In the genomic region with DNA sequence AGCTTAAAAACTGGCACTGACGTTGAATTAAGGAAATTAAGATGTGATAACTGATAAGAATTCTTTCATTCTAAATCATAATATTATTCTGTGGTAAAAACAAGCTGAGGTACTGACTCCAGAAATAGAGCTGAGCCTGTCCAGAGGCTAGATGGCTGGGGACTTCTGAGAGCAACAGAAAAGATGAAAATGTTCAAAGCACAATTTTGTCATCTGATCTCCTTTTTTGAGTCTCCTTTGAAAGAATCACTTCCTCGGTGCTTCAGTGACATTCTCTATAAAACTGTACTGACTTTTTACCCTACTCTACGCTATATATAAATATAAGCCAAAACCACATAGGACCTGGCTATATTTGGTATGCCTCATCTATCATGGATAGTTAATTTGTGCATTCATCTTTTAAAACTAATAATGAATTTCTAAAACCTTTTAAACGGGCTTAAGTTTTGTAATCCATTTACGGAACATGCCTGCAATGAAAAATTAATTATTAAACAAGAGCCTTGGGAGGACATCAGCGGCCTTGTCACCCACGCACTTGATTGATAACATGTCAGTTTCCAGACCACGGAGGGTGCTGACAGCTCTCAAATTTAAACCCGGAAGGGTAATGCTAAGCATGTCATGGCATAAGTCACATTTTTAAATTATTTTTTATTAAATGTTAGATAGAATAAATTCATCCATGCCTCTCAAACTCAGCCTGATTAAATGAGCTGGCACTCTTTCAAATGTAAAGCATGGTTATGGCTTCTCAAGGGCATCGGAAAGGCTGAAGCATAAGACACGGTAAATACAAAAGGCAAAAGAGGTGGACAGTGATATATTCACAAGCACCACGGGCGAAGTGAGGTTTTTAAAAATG, we compare ENCODE assay signal across 8 cellular contexts.
DNase-seq lines count a peak whose midpoint lies in the region; ATAC-seq, FAIRE-seq and TF ChIP-seq lines count a peak whose summit lies in the region.

No MANE protein-coding gene starts in this region.

- peak; percentile 21 for ATAC-seq in GM18868 (IDR thresholded peaks at IDR 0.05; ENCODE audit: unreplicated experiment)
- peak; percentile 45 for ATAC-seq in HG02938 (IDR thresholded peaks at IDR 0.05; ENCODE audit: unreplicated experiment)

- 82% methylated on average over 13 of the region's 13 CpGs for WGBS in prostate gland

- no peaks in the 10 kb centered on the region for H3K4me1 Mint-ChIP-seq in astrocyte (ENCODE audit: low read depth, unreplicated experiment)
- H3K4me1 Mint-ChIP-seq in osteocyte (ENCODE audit: unreplicated experiment): peaks cover 22% of the 10 kb centered on the region
- no peaks in the 10 kb centered on the region for H3K4me1 Mint-ChIP-seq in activated CD4-positive, alpha-beta T cell treated with anti-CD3 and anti-CD28 coated beads, Interleukin-2, amount 10 ng/mL, durations not matched to agents 7 days and 5 days

- TF ChIP-seq POLR2A in prostate gland (IDR thresholded peaks at IDR 0.05): no peak

- H3K27me3 ChIP-seq in astrocyte (ENCODE audit: insufficient read depth, low read length): no peaks in the 10 kb centered on the region
- no peaks in the 10 kb centered on the region for H3K27me3 ChIP-seq in prostate gland (replicated peaks; ENCODE audit: insufficient read depth)

- H3K27me3 Mint-ChIP-seq in astrocyte (ENCODE audit: low read depth, unreplicated experiment): no peaks in the 10 kb centered on the region
- no peaks in the 10 kb centered on the region for H3K27me3 Mint-ChIP-seq in osteocyte (ENCODE audit: unreplicated experiment)
- no peaks in the 10 kb centered on the region for H3K27me3 Mint-ChIP-seq in activated CD4-positive, alpha-beta T cell treated with anti-CD3 and anti-CD28 coated beads, Interleukin-2, amount 10 ng/mL, durations not matched to agents 7 days and 5 days

- no peak for FAIRE-seq in astrocyte (lab: Jason Lieb, UNC)

- H3K4me2 ChIP-seq in astrocyte (ENCODE audit: low read length): peak overlapping the region; percentile 79

- no peak overlapping the region for H3K27ac Mint-ChIP-seq in astrocyte (ENCODE audit: unreplicated experiment)
- H3K27ac Mint-ChIP-seq in osteocyte (ENCODE audit: unreplicated experiment): peak overlapping the region; percentile 37
- no peak overlapping the region for H3K27ac Mint-ChIP-seq in activated CD4-positive, alpha-beta T cell treated with anti-CD3 and anti-CD28 coated beads, Interleukin-2, amount 10 ng/mL, durations not matched to agents 7 days and 5 days

- CTCF ChIA-PET in activated CD4-positive, alpha-beta T cell treated with anti-CD3 and anti-CD28 coated beads, Interleukin-2, amount 10 ng/mL, durations not matched to agents 7 days and 5 days (lab: Charles Lee): no interaction called here

- no peaks in the 10 kb centered on the region for H3K79me2 ChIP-seq in astrocyte (ENCODE audit: insufficient read depth, low read length)

- TF ChIP-seq CTCF in astrocyte (IDR thresholded peaks at IDR 0.05; ENCODE audit: insufficient read depth, low read depth, low read length): no peak
- no peak for TF ChIP-seq CTCF in osteocyte (IDR thresholded peaks at IDR 0.05)
- no peak for TF ChIP-seq CTCF in prostate gland (IDR thresholded peaks at IDR 0.05)

- peak overlapping the region; percentile 72 for H2AFZ ChIP-seq in astrocyte (ENCODE audit: low read depth, low read length)

- DNase-seq in astrocyte (ENCODE audit: low read depth) (no peak), osteocyte (ENCODE audit: extremely low spot score, unreplicated experiment) (no peak), D341Med (ENCODE audit: low spot score) (no peak), NCI-H1048 (lab: John Stamatoyannopoulos, UW) (no peak), prostate gland (ENCODE audit: low spot score) (no peak)
- DNase-seq in activated CD4-positive, alpha-beta T cell treated with anti-CD3 and anti-CD28 coated beads, Interleukin-2, amount 10 ng/mL, durations not matched to agents 7 days and 5 days: no peak

- H3K36me3 Mint-ChIP-seq in astrocyte (ENCODE audit: low read depth, unreplicated experiment) (no peaks in the 10 kb centered on the region), osteocyte (ENCODE audit: unreplicated experiment) (no peaks in the 10 kb centered on the region)
- no peaks in the 10 kb centered on the region for H3K36me3 Mint-ChIP-seq in activated CD4-positive, alpha-beta T cell treated with anti-CD3 and anti-CD28 coated beads, Interleukin-2, amount 10 ng/mL, durations not matched to agents 7 days and 5 days (ENCODE audit: low read depth)

- peak overlapping the region; percentile 40 for H3K9ac ChIP-seq in astrocyte (ENCODE audit: low read length)

- H3K36me3 ChIP-seq in astrocyte (ENCODE audit: insufficient read depth, low read length) (no peaks in the 10 kb centered on the region), prostate gland (no peaks in the 10 kb centered on the region)

- H4K20me1 ChIP-seq in astrocyte (ENCODE audit: insufficient read depth, low read length): no peaks in the 10 kb centered on the region

- H3K9me3 ChIP-seq in astrocyte (ENCODE audit: insufficient read depth, low read depth, low read length) (no peaks in the 10 kb centered on the region), prostate gland (no peaks in the 10 kb centered on the region)

- H3K27ac ChIP-seq in astrocyte (ENCODE audit: low read depth, low read length) (no peak overlapping the region), prostate gland (no peak overlapping the region)

- POLR2A ChIA-PET in activated CD4-positive, alpha-beta T cell treated with anti-CD3 and anti-CD28 coated beads, Interleukin-2, amount 10 ng/mL, durations not matched to agents 7 days and 5 days (lab: Charles Lee): no interaction called here

- intact Hi-C loops in prostate gland (cut with DNase I): no loop called here

- H3K4me1 ChIP-seq in astrocyte (ENCODE audit: insufficient read depth, low read length): no peaks in the 10 kb centered on the region
- no peaks in the 10 kb centered on the region for H3K4me1 ChIP-seq in prostate gland (replicated peaks)

- H3K4me3 ChIP-seq in astrocyte (ENCODE audit: insufficient read depth, low read depth, low read length) (peak overlapping the region; percentile 51), prostate gland (no peak overlapping the region)

- H3K4me3 Mint-ChIP-seq in astrocyte (ENCODE audit: unreplicated experiment) (no peak overlapping the region), osteocyte (ENCODE audit: unreplicated experiment) (peak overlapping the region; percentile 41)
- H3K4me3 Mint-ChIP-seq in activated CD4-positive, alpha-beta T cell treated with anti-CD3 and anti-CD28 coated beads, Interleukin-2, amount 10 ng/mL, durations not matched to agents 7 days and 5 days: no peak overlapping the region

- no peaks in the 10 kb centered on the region for H3K9me3 Mint-ChIP-seq in astrocyte (ENCODE audit: unreplicated experiment)
- peaks cover 8% of the 10 kb centered on the region for H3K9me3 Mint-ChIP-seq in osteocyte (ENCODE audit: unreplicated experiment)
- no peaks in the 10 kb centered on the region for H3K9me3 Mint-ChIP-seq in activated CD4-positive, alpha-beta T cell treated with anti-CD3 and anti-CD28 coated beads, Interleukin-2, amount 10 ng/mL, durations not matched to agents 7 days and 5 days
